Comparison of ENCODE assay signal across 9 cellular contexts in the genomic region with DNA sequence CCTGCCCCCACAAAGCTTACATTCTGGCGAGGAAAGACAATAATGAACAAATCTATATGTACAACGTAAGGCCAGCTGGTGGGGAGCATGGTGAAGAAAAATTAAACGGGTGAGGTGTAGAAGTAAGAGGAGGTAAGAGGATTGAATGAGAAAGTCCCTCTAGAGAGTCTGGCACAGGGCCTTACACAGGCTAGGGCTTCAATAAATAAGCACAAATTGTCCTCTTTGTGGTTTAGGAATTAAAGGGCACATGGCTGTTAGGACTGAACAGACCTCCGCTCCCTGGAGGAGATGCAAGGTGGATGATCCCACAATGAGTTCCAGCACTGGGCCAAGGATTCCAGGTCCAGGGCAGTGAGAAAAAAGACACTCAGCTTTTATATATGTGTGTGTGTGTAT. TPM values are rescaled to one million over a fixed set of nuclear protein-coding genes. Genes with fewer than 3 reads are reported as not detected.
DNase-seq lines count a peak whose midpoint lies in the region; ATAC-seq, FAIRE-seq and TF ChIP-seq lines count a peak whose summit lies in the region.
"Had no signal": no experiment of that assay in that cellular context is flagged by ENCODE, and none has a peak within 500 bp of the region (broad histone marks: within the 10 kb centered on the region; RNA-seq: fewer than 3 reads in every experiment).

No MANE protein-coding gene starts in this region.

- FAIRE-seq in H54 (lab: Jason Lieb, UNC) = no peak

- TF ChIP-seq CTCF in OCI-LY3 (IDR thresholded peaks at IDR 0.05; ENCODE audit: low read depth, low read length) (no peak), endothelial cell (IDR thresholded peaks at IDR 0.05; ENCODE audit: unreplicated experiment) (no peak), osteoblast (IDR thresholded peaks at IDR 0.05; ENCODE audit: extremely low read depth, low read depth, low read length) (no peak)

- no peak for TF ChIP-seq POLR2A in H54 (IDR thresholded peaks at IDR 0.05; ENCODE audit: low read depth, low read length)

- H2AFZ ChIP-seq in OCI-LY3 (ENCODE audit: low read depth, low read length) = no peak overlapping the region
- no peak overlapping the region for H2AFZ ChIP-seq in osteoblast (ENCODE audit: low read length)

- H3K27ac ChIP-seq in OCI-LY3 (ENCODE audit: low read length) (no peak overlapping the region), osteoblast (ENCODE audit: low read depth, low read length) (peak overlapping the region; percentile 75)

- H3K4me3 ChIP-seq in OCI-LY3 (ENCODE audit: low read length) (peak overlapping the region; percentile 38), osteoblast (ENCODE audit: insufficient read depth, low read length) (no peak overlapping the region)

- no peak for ATAC-seq in GM21529 (IDR thresholded peaks at IDR 0.05; ENCODE audit: unreplicated experiment)
- no peak for ATAC-seq in GM21367 (IDR thresholded peaks at IDR 0.05; ENCODE audit: unreplicated experiment)

- H3K9me3 Mint-ChIP-seq in endothelial cell (ENCODE audit: unreplicated experiment) = no peaks in the 10 kb centered on the region

- no peak overlapping the region for H3K9ac ChIP-seq in OCI-LY3 (ENCODE audit: low read length)

- no peaks in the 10 kb centered on the region for H3K79me2 ChIP-seq in OCI-LY3 (ENCODE audit: low read length)
- no peaks in the 10 kb centered on the region for H3K79me2 ChIP-seq in osteoblast (ENCODE audit: insufficient read depth, low read length)

- H3K9me3 ChIP-seq in OCI-LY3 (ENCODE audit: insufficient read depth, low read length) (no peaks in the 10 kb centered on the region), osteoblast (ENCODE audit: low read depth, low read length) (no peaks in the 10 kb centered on the region)

- H3K4me2 ChIP-seq in OCI-LY3 (ENCODE audit: low read length) (peak overlapping the region; percentile 63), osteoblast (ENCODE audit: insufficient read depth, low read length) (peak overlapping the region; percentile 36)

- H3K4me3 Mint-ChIP-seq in endothelial cell (ENCODE audit: unreplicated experiment) = no peak overlapping the region
- H3K4me3 Mint-ChIP-seq: activated naive CD8-positive, alpha-beta T cell treated with anti-CD3 and anti-CD28 coated beads, Interleukin-2, amount 10 ng/mL, durations not matched to agents 7 days and 5 days had no signal

- H3K4me1 Mint-ChIP-seq in endothelial cell (ENCODE audit: unreplicated experiment) = peaks cover 15% of the 10 kb centered on the region

- peaks cover 2% of the 10 kb centered on the region for H3K27me3 Mint-ChIP-seq in endothelial cell (ENCODE audit: unreplicated experiment)

- H4K20me1 ChIP-seq in OCI-LY3 (ENCODE audit: insufficient read depth, low read length) (0 out of 2 replicates have a peak, but pooled peaks cover 4% of the 10 kb centered on the region), osteoblast (ENCODE audit: insufficient read depth, low read length) (no peaks in the 10 kb centered on the region)

- H3K4me1 ChIP-seq in OCI-LY3 (ENCODE audit: low read length) (peaks cover 21% of the 10 kb centered on the region), osteoblast (ENCODE audit: insufficient read depth, low read length) (peaks cover 28% of the 10 kb centered on the region)

- H3K27me3 ChIP-seq in OCI-LY3 (ENCODE audit: low read depth, low read length) (peaks cover 3% of the 10 kb centered on the region; the same call in 1 of the 2 replicates), osteoblast (ENCODE audit: insufficient read depth, low read length) (no peaks in the 10 kb centered on the region)

- no peaks in the 10 kb centered on the region for H3K36me3 Mint-ChIP-seq in endothelial cell (ENCODE audit: low read depth, unreplicated experiment)

- H3K27ac Mint-ChIP-seq in endothelial cell (ENCODE audit: unreplicated experiment) = peak overlapping the region; percentile 77
- H3K27ac Mint-ChIP-seq: activated naive CD8-positive, alpha-beta T cell treated with anti-CD3 and anti-CD28 coated beads, Interleukin-2, amount 10 ng/mL, durations not matched to agents 7 days and 5 days had no signal

- DNase-seq in EH (ENCODE audit: low read depth) (peak; percentile 57), endothelial cell (ENCODE audit: low spot score) (no peak), osteoblast (ENCODE audit: insufficient read length, low spot score, missing footprints) (no peak), H54 (ENCODE audit: insufficient read length, low spot score) (no peak), SIG-M5 treated with dmso at 0.1 percent for 504 hours (lab: John Stamatoyannopoulos, UW; ENCODE audit: unreplicated experiment) (no peak)
- DNase-seq: activated naive CD8-positive, alpha-beta T cell treated with anti-CD3 and anti-CD28 coated beads, Interleukin-2, amount 10 ng/mL, durations not matched to agents 7 days and 5 days had no signal

- H3K36me3 ChIP-seq in OCI-LY3 (replicated peaks; ENCODE audit: low read depth, low read length) = no peaks in the 10 kb centered on the region
- H3K36me3 ChIP-seq in osteoblast (ENCODE audit: insufficient read depth, low read length) = no peaks in the 10 kb centered on the region

RNA-seq across cellular contexts. Expression of a gene that starts 43.1 kb away (rescaled TPM):
- total RNA-seq in endothelial cell (ENCODE audit: unreplicated experiment) = 86.0 TPM
- total RNA-seq in osteoblast = 86.3 and 93.4 TPM in 2 replicates
